In genomic region chr4:39626261-39626660, GRCh38 we compare ENCODE assay signal across 10 cellular contexts. TPM values are rescaled to one million over a fixed set of nuclear protein-coding genes. Genes with fewer than 3 reads are reported as not detected.
DNase-seq lines count a peak whose midpoint lies in the region; ATAC-seq lines count a peak whose summit lies in the region.
"Had no signal": no experiment of that assay in that cellular context is flagged by ENCODE, and none has a peak within 500 bp of the region (broad histone marks: within the 10 kb centered on the region; RNA-seq: fewer than 3 reads in every experiment).

No MANE protein-coding gene starts in this region.

- H3K4me3 ChIP-seq in H7 (ENCODE audit: insufficient read depth, low read depth, low read length) = no peak overlapping the region

- peak; percentile 64 for ATAC-seq in GM19351 (IDR thresholded peaks at IDR 0.05; ENCODE audit: unreplicated experiment)
- peak; percentile 73 for ATAC-seq in HG02885 (IDR thresholded peaks at IDR 0.05; ENCODE audit: poor library complexity, unreplicated experiment)

- H3K27me3 ChIP-seq in H7 (ENCODE audit: control insufficient read depth, insufficient read depth, low read length) = no peaks in the 10 kb centered on the region
- H3K27me3 ChIP-seq: brain microvascular endothelial cell had no signal

- H3K36me3 ChIP-seq in H7 (replicated peaks; ENCODE audit: control insufficient read depth, insufficient read depth, low read length) = no peaks in the 10 kb centered on the region

- DNase-seq in CD1c-positive myeloid dendritic cell (ENCODE audit: extremely low spot score) = peak; percentile 88
- peak; percentile 88 for DNase-seq in NOMO-1 treated with DMSO at 0.1 percent for 48 hours (lab: John Stamatoyannopoulos, UW; ENCODE audit: unreplicated experiment)
- DNase-seq in retina = no peak
- no peak for DNase-seq in H7
- no peak for DNase-seq in DMS153 treated with DMSO at 0.1 percent for 48 hours (lab: John Stamatoyannopoulos, UW; ENCODE audit: unreplicated experiment)
- no peak for DNase-seq in epidermal melanocyte (ENCODE audit: insufficient read length, low spot score)
- DNase-seq: brain microvascular endothelial cell, mesendoderm had no signal

RNA-seq across cellular contexts. Expression of gene SMIM14, which starts 12.4 kb away (rescaled TPM):
- 30.3 and 60.0 TPM in 2 replicates for total RNA-seq in H7 (2014; rRNA removed; shearing (Covaris generic))

Comparison
In these comparisons a context has a peak if more than half of its experiments do, and no peak if none do; other contexts are left out.
1. DNase-seq: peak in CD1c-positive myeloid dendritic cell (single experiment) and NOMO-1 treated with DMSO at 0.1 percent for 48 hours (single experiment); none in retina (single experiment), H7 (single experiment), DMS153 treated with DMSO at 0.1 percent for 48 hours (single experiment) and epidermal melanocyte (single experiment).